In the genomic region with DNA sequence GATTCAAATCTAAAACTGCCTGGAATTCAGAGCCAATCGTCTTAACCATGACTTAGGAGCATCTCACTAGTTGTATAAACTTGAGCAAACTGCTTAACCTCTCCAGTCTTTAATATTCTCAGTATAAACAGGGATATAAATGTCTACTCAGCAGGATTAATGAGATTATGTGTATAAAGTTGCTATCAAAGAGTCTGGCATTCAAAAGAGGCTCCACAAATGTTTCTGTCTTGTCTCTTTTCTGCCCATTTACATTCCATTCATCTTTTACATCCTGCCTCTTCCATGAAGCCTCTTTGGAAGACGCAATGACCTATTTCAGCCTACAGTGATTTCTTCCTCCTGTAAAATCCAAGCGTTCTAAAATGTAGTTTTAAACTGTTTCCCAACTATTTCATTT, we compare ENCODE assay signal across 16 cellular contexts.
A peak's percentile ranks its signal among the peaks of the same experiment; 100 is the strongest.
DNase-seq lines count a peak whose midpoint lies in the region; ATAC-seq, FAIRE-seq and TF ChIP-seq lines count a peak whose summit lies in the region.
"Had no signal": no experiment of that assay in that cellular context is flagged by ENCODE, and none has a peak within 500 bp of the region (broad histone marks: within the 10 kb centered on the region; RNA-seq: fewer than 3 reads in every experiment).

No MANE protein-coding gene starts in this region.

- no peaks in the 10 kb centered on the region for H3K79me1 ChIP-seq in H9 (ENCODE audit: insufficient read depth, low read depth, low read length, poor library complexity, severe bottlenecking)

- H3K27me3 ChIP-seq in astrocyte (ENCODE audit: insufficient read depth, low read length), result no peaks in the 10 kb centered on the region
- H3K27me3 ChIP-seq in transverse colon, result no peaks in the 10 kb centered on the region
- no peaks in the 10 kb centered on the region for H3K27me3 ChIP-seq in H9 (ENCODE audit: insufficient read depth, low read length)

- intact Hi-C loops in transverse colon (cut with DNase I; ENCODE audit: low total_unique reads), result no loop called here

- 63 to 72% methylated on average over 2 to 3 of the region's 3 CpGs for WGBS in transverse colon (ENCODE audit: low coverage in 1 of 2), 2 donors
- WGBS in H9 (ENCODE audit: extremely low coverage, insufficient read length, low lambda C conversion rate), result no CpG with 5 or more reads among the region's 3 CpGs

- H3K36me3 Mint-ChIP-seq in astrocyte (ENCODE audit: low read depth, unreplicated experiment), result no peaks in the 10 kb centered on the region
- no peaks in the 10 kb centered on the region for H3K36me3 Mint-ChIP-seq in mesothelial cell of epicardium
- no peaks in the 10 kb centered on the region for H3K36me3 Mint-ChIP-seq in H9 (ENCODE audit: insufficient read depth in 1 of 3, low read depth in 3 of 3)

- no peak overlapping the region for H3T11ph ChIP-seq in H9 (ENCODE audit: low read length)

- TF ChIP-seq CTCF in astrocyte (IDR thresholded peaks at IDR 0.05; ENCODE audit: insufficient read depth, low read depth, low read length), result no peak
- no peak for TF ChIP-seq CTCF in mesothelial cell of epicardium (IDR thresholded peaks at IDR 0.05; ENCODE audit: unreplicated experiment)
- TF ChIP-seq CTCF in transverse colon (IDR thresholded peaks at IDR 0.05), result no peak
- TF ChIP-seq CTCF in H9 (conservative IDR thresholded peaks at IDR 0.05), result no peak

- H3K4ac ChIP-seq in H9 (ENCODE audit: low read depth, low read length), result no peak overlapping the region

- no peak overlapping the region for H3K4me3 ChIP-seq in astrocyte (ENCODE audit: insufficient read depth, low read depth, low read length)
- H3K4me3 ChIP-seq in transverse colon, result no peak overlapping the region
- H3K4me3 ChIP-seq: GM23248 had no signal

- no peak overlapping the region for H2BK15ac ChIP-seq in H9 (ENCODE audit: low read depth, low read length)

- no peak overlapping the region for H2BK120ac ChIP-seq in H9 (ENCODE audit: low read depth, low read length, poor library complexity, severe bottlenecking)

- no peak overlapping the region for H2BK5ac ChIP-seq in H9 (ENCODE audit: insufficient read length, low read length)

- no peaks in the 10 kb centered on the region for H3K27me3 Mint-ChIP-seq in astrocyte (ENCODE audit: low read depth, unreplicated experiment)
- no peaks in the 10 kb centered on the region for H3K27me3 Mint-ChIP-seq in mesothelial cell of epicardium (ENCODE audit: low read depth)
- no peaks in the 10 kb centered on the region for H3K27me3 Mint-ChIP-seq in H9 (ENCODE audit: low read depth)
- H3K27me3 Mint-ChIP-seq: CD4-positive, alpha-beta T cell had no signal

- H3K4me2 ChIP-seq in astrocyte (ENCODE audit: low read length) (no peak overlapping the region), H9 (ENCODE audit: insufficient read depth, insufficient read length, low read length) (no peak overlapping the region)

- H3K9me3 Mint-ChIP-seq in astrocyte (ENCODE audit: unreplicated experiment) (no peaks in the 10 kb centered on the region), mesothelial cell of epicardium (no peaks in the 10 kb centered on the region), H9 (no peaks in the 10 kb centered on the region)
- H3K9me3 Mint-ChIP-seq: CD4-positive, alpha-beta T cell had no signal

- TF ChIP-seq POLR2A in transverse colon (IDR thresholded peaks at IDR 0.05), result no peak

- H4K20me1 ChIP-seq in astrocyte (ENCODE audit: insufficient read depth, low read length) (no peaks in the 10 kb centered on the region), H9 (ENCODE audit: control insufficient read depth, insufficient read depth, insufficient read length) (no peaks in the 10 kb centered on the region)

- DNase-seq in NCI-H82 (lab: John Stamatoyannopoulos, UW) (peak; percentile 41), NCI-H82 treated with DMSO at 0.1 percent for 48 hours (lab: John Stamatoyannopoulos, UW; ENCODE audit: unreplicated experiment) (no peak), astrocyte (ENCODE audit: low read depth) (no peak), mesothelial cell of epicardium (ENCODE audit: low spot score in 2 of 2, unreplicated experiment in 2 of 2) (no peak), transverse colon (no peak), H9 (no peak), AG08395 (ENCODE audit: low spot score) (no peak)
- DNase-seq: ACHN; C1 segment of cervical spinal cord; Calu3; CD4-positive, alpha-beta T cell had no signal

- H4K91ac ChIP-seq in H9 (ENCODE audit: insufficient read length, low read depth, low read length), result no peak overlapping the region

- no peak overlapping the region for H3K14ac ChIP-seq in H9 (ENCODE audit: insufficient read depth, low read length)

- no peak overlapping the region for H4K8ac ChIP-seq in H9 (replicated peaks; ENCODE audit: insufficient read length, low read depth, low read length)

- ATAC-seq in GM19395 (IDR thresholded peaks at IDR 0.05; ENCODE audit: unreplicated experiment), result no peak

- H3K18ac ChIP-seq in H9 (ENCODE audit: insufficient read length, low read depth, low read length), result no peak overlapping the region

- H3K79me2 ChIP-seq in astrocyte (ENCODE audit: insufficient read depth, low read length) (no peaks in the 10 kb centered on the region), H9 (ENCODE audit: insufficient read depth, low read length) (no peaks in the 10 kb centered on the region)

- H3K4me1 ChIP-seq in astrocyte (ENCODE audit: insufficient read depth, low read length) (peaks cover 11% of the 10 kb centered on the region), transverse colon (peaks cover 4 to 27% (median 6%) of the 10 kb centered on the region in 4 donors), H9 (ENCODE audit: insufficient read depth, low read length) (no peaks in the 10 kb centered on the region)

- no peaks in the 10 kb centered on the region for H3K36me3 ChIP-seq in astrocyte (ENCODE audit: insufficient read depth, low read length)
- H3K36me3 ChIP-seq in transverse colon, result no peaks in the 10 kb centered on the region

- H3K23ac ChIP-seq in H9 (ENCODE audit: insufficient read length, low read depth, low read length), result no peak overlapping the region

- no peaks in the 10 kb centered on the region for H3K9me3 ChIP-seq in astrocyte (ENCODE audit: insufficient read depth, low read depth, low read length)
- H3K9me3 ChIP-seq in transverse colon, result no peaks in the 10 kb centered on the region
- no peaks in the 10 kb centered on the region for H3K9me3 ChIP-seq in H9 (ENCODE audit: control insufficient read depth, low read depth, low read length)

- no peak overlapping the region for H2BK20ac ChIP-seq in H9 (ENCODE audit: low read depth, low read length, poor library complexity, severe bottlenecking)

- no peak overlapping the region for H2BK12ac ChIP-seq in H9 (ENCODE audit: insufficient read length, low read depth, low read length)

- no peak overlapping the region for H3K4me3 Mint-ChIP-seq in astrocyte (ENCODE audit: unreplicated experiment)
- H3K4me3 Mint-ChIP-seq in mesothelial cell of epicardium, result no peak overlapping the region
- no peak overlapping the region for H3K4me3 Mint-ChIP-seq in H9
- H3K4me3 Mint-ChIP-seq: B cell; CD4-positive, alpha-beta T cell had no signal

- TF ChIP-seq EP300 in transverse colon (IDR thresholded peaks at IDR 0.05; ENCODE audit: low read depth), result no peak

- H4K5ac ChIP-seq in H9 (ENCODE audit: insufficient read length, low read depth, low read length), result no peak overlapping the region

- H3K27ac ChIP-seq in astrocyte (ENCODE audit: low read depth, low read length), result no peak overlapping the region
- peak overlapping the region in 3 of 4 donors; percentile 15 to 50 (median 28) for H3K27ac ChIP-seq in transverse colon
- no peak overlapping the region for H3K27ac ChIP-seq in H9 (ENCODE audit: insufficient read length, low read depth, low read length)
- H3K27ac ChIP-seq: 22Rv1, GM23248 had no signal

- no peak overlapping the region for H3K56ac ChIP-seq in H9 (ENCODE audit: insufficient read length, low read depth, low read length)

- H3K9ac ChIP-seq in astrocyte (ENCODE audit: low read length) (no peak overlapping the region), H9 (ENCODE audit: extremely low read depth, insufficient read length, low read length) (no peak overlapping the region)
- H3K9ac ChIP-seq: GM23248 had no signal

- H2AK5ac ChIP-seq in H9 (ENCODE audit: insufficient read length, low read length), result no peak overlapping the region

- H2AFZ ChIP-seq in astrocyte (ENCODE audit: low read depth, low read length) (no peak overlapping the region), H9 (ENCODE audit: low read length) (no peak overlapping the region)
- H2AFZ ChIP-seq: GM23248 had no signal

- in situ Hi-C loops in transverse colon (cut with MboI; ENCODE audit: low pct_ligation_motif_present in 1 of 4, low pct_unique_long_range_greater_than_20kb in 1 of 4, low sequenced_read_pairs in 3 of 4), result loop anchor here in 1 of 4 donors (25.0 kb wide), 1 partner anchor 285 kb away; no protein-coding TSS in a partner anchor

- FAIRE-seq in astrocyte (lab: Jason Lieb, UNC), result no peak
- FAIRE-seq: H54 had no signal

- H3K4me1 Mint-ChIP-seq in astrocyte (ENCODE audit: low read depth, unreplicated experiment) (peaks cover 21% of the 10 kb centered on the region), mesothelial cell of epicardium (peaks cover 46% of the 10 kb centered on the region), H9 (peaks cover 1 to 7% of the 10 kb centered on the region in 2 experiments)

- H3K27ac Mint-ChIP-seq in astrocyte (ENCODE audit: unreplicated experiment), result peak overlapping the region; percentile 89
- peak overlapping the region; percentile 93 for H3K27ac Mint-ChIP-seq in mesothelial cell of epicardium
- H3K27ac Mint-ChIP-seq in H9, result no peak overlapping the region
- H3K27ac Mint-ChIP-seq: B cell; CD4-positive, alpha-beta T cell had no signal

- H3K23me2 ChIP-seq in H9 (ENCODE audit: insufficient read length, low read depth, low read length, poor library complexity, severe bottlenecking), result no peaks in the 10 kb centered on the region

Comparison
In these comparisons a context has a peak if more than half of its experiments do, and no peak if none do; other contexts are left out.
1. H3K27ac ChIP-seq: peak in transverse colon (3 of 4); none in astrocyte (single experiment) and H9 (single experiment).
2. H3K27ac Mint-ChIP-seq: peak in astrocyte (single experiment) and mesothelial cell of epicardium (single experiment); none in H9 (0 of 3).